11 cellular contexts compared by ENCODE assay signal in the genomic region with DNA sequence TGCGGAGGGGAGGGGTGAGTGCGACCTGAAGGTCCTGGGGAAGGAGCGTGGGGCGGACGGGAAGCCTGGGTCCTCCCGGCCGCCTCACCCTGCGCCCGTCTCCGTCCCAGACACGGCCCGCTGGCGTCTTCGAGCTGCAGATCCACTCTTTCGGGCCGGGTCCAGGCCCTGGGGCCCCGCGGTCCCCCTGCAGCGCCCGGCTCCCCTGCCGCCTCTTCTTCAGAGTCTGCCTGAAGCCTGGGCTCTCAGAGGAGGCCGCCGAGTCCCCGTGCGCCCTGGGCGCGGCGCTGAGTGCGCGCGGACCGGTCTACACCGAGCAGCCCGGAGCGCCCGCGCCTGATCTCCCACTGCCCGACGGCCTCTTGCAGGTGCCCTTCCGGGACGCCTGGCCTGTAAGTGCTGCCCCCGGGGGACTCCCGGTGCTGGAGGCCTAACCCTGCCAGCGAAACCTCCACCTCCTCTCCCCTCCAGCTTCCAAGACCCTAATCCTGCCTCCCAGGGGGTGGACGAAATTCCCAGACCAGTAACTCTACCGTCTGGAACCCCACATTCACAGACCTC. TPM values are rescaled to one million over a fixed set of nuclear protein-coding genes. Genes with fewer than 3 reads are reported as not detected.
DNase-seq lines count a peak whose midpoint lies in the region; ATAC-seq and TF ChIP-seq lines count a peak whose summit lies in the region.
"Had no signal": no experiment of that assay in that cellular context is flagged by ENCODE, and none has a peak within 500 bp of the region (broad histone marks: within the 10 kb centered on the region; RNA-seq: fewer than 3 reads in every experiment).

No MANE protein-coding gene starts in this region.

- H3K36me3 Mint-ChIP-seq in progenitor cell of endocrine pancreas (ENCODE audit: insufficient read depth), result no peaks in the 10 kb centered on the region

- H3K4me3 Mint-ChIP-seq in progenitor cell of endocrine pancreas (ENCODE audit: low read depth), result peak overlapping the region; percentile 21

- peaks cover 66% of the 10 kb centered on the region for H3K27me3 Mint-ChIP-seq in progenitor cell of endocrine pancreas

- no peaks in the 10 kb centered on the region for H3K9me3 ChIP-seq in ectodermal cell (ENCODE audit: control insufficient read depth, low read length)
- H3K9me3 ChIP-seq: gastrocnemius medialis had no signal

- WGBS in ectodermal cell, 2 experiments, result 2% methylated on average over 46 of the region's 46 CpGs

- H3K36me3 ChIP-seq in ectodermal cell (ENCODE audit: control insufficient read depth, insufficient read depth, low read length), result no peaks in the 10 kb centered on the region
- H3K36me3 ChIP-seq: gastrocnemius medialis had no signal

- H3K4me1 Mint-ChIP-seq in progenitor cell of endocrine pancreas (ENCODE audit: low read depth), result peaks cover 8% of the 10 kb centered on the region

- peaks cover 67% of the 10 kb centered on the region for H3K27me3 ChIP-seq in ectodermal cell (ENCODE audit: control insufficient read depth, insufficient read depth, low read length, poor library complexity, severe bottlenecking)

- peak overlapping the region; percentile 31 for H3K4me3 ChIP-seq in ectodermal cell (ENCODE audit: insufficient read depth, low read depth, low read length)

- TF ChIP-seq CTCF in progenitor cell of endocrine pancreas (IDR thresholded peaks at IDR 0.05; ENCODE audit: unreplicated experiment), result no peak

- no peaks in the 10 kb centered on the region for H3K9me3 Mint-ChIP-seq in progenitor cell of endocrine pancreas (ENCODE audit: low read depth)

- peaks cover 6% of the 10 kb centered on the region for H3K4me1 ChIP-seq in ectodermal cell (ENCODE audit: control insufficient read depth, insufficient read depth, low read length)
- H3K4me1 ChIP-seq: gastrocnemius medialis had no signal

- peak; percentile 17 for DNase-seq in NCI-H2107 (lab: John Stamatoyannopoulos, UW)
- DNase-seq in NCI-H2107 treated with DMSO at 0.1 percent for 48 hours (lab: John Stamatoyannopoulos, UW; ENCODE audit: unreplicated experiment), result no peak
- peak; percentile 50 for DNase-seq in NCI-H510A (lab: John Stamatoyannopoulos, UW)
- DNase-seq in progenitor cell of endocrine pancreas (ENCODE audit: low spot score, unreplicated experiment), result no peak
- no peak for DNase-seq in activated effector memory CD4-positive, alpha-beta T cell treated with Interleukin-2 at 50 U/mL for 16 hours
- DNase-seq: gastrocnemius medialis; stimulated activated CD4-positive, alpha-beta T cell treated with anti-CD3 and anti-CD28 coated beads, Interleukin-4, amount 100 ng/mL, for 24 hours had no signal

- ATAC-seq in HG03039 (IDR thresholded peaks at IDR 0.05; ENCODE audit: unreplicated experiment) (no peak), GM18870 (IDR thresholded peaks at IDR 0.05; ENCODE audit: unreplicated experiment) (no peak)
- ATAC-seq: gastrocnemius medialis had no signal

- H3K27ac Mint-ChIP-seq in progenitor cell of endocrine pancreas, result no peak overlapping the region

- H3K27ac ChIP-seq in ectodermal cell (ENCODE audit: insufficient read depth, low read depth, low read length, poor library complexity, severe bottlenecking), result no peak overlapping the region
- H3K27ac ChIP-seq: gastrocnemius medialis had no signal

RNA-seq across cellular contexts. Expression of a gene that starts 0.4 kb away (rescaled TPM):
- 7.9 TPM for polyA plus RNA-seq in ectodermal cell (2013, experiment 1 of 4)
- 4.3 TPM for polyA plus RNA-seq in ectodermal cell (2013, experiment 2 of 4)
- 9.9 TPM for polyA plus RNA-seq in ectodermal cell (2013, experiment 3 of 4)
- 13.3 TPM for polyA plus RNA-seq in ectodermal cell (2013, experiment 4 of 4)
- total RNA-seq in progenitor cell of endocrine pancreas, result 0.93 and 1.1 TPM in 2 replicates
- total RNA-seq: gastrocnemius medialis had no signal

RNA-seq across cellular contexts. Expression of a gene that starts 15.8 kb away (rescaled TPM):
- polyA plus RNA-seq in ectodermal cell (2013, experiment 1 of 4), result 3.5 TPM
- polyA plus RNA-seq in ectodermal cell (2013, experiment 2 of 4), result 4.1 TPM
- 4.1 TPM for polyA plus RNA-seq in ectodermal cell (2013, experiment 3 of 4)
- polyA plus RNA-seq in ectodermal cell (2013, experiment 4 of 4), result 3.2 TPM
- total RNA-seq in progenitor cell of endocrine pancreas, result 5.1 and 6.5 TPM in 2 replicates
- total RNA-seq: gastrocnemius medialis, M059J had no signal

RNA-seq across cellular contexts. Expression of a gene that starts 18.5 kb away (rescaled TPM):
- 97.3 TPM for polyA plus RNA-seq in ectodermal cell (2013, experiment 1 of 4)
- polyA plus RNA-seq in ectodermal cell (2013, experiment 2 of 4), result 97.1 TPM
- 68.0 TPM for polyA plus RNA-seq in ectodermal cell (2013, experiment 3 of 4)
- polyA plus RNA-seq in ectodermal cell (2013, experiment 4 of 4), result 83.7 TPM
- 79.3 TPM in 2 replicates for total RNA-seq in progenitor cell of endocrine pancreas

RNA-seq across cellular contexts. Expression of a gene that starts 33.5 kb away (rescaled TPM):
- 9.9 TPM for polyA plus RNA-seq in ectodermal cell (2013, experiment 1 of 4)
- polyA plus RNA-seq in ectodermal cell (2013, experiment 2 of 4), result 8.3 TPM
- 4.8 TPM for polyA plus RNA-seq in ectodermal cell (2013, experiment 3 of 4)
- 7.9 TPM for polyA plus RNA-seq in ectodermal cell (2013, experiment 4 of 4)
- total RNA-seq in progenitor cell of endocrine pancreas, result 1.8 and 2.0 TPM in 2 replicates

RNA-seq across cellular contexts. Expression of a gene that starts 40.8 kb away (rescaled TPM):
- 31.5 TPM for polyA plus RNA-seq in ectodermal cell (2013, experiment 1 of 4)
- 27.8 TPM for polyA plus RNA-seq in ectodermal cell (2013, experiment 2 of 4)
- 26.9 TPM for polyA plus RNA-seq in ectodermal cell (2013, experiment 3 of 4)
- 33.6 TPM for polyA plus RNA-seq in ectodermal cell (2013, experiment 4 of 4)
- 21.0 and 24.1 TPM in 2 replicates for total RNA-seq in progenitor cell of endocrine pancreas

Comparison
In these comparisons a context has a peak if more than half of its experiments do, and no peak if none do; other contexts are left out.
1. DNase-seq: peak in NCI-H2107 (single experiment) and NCI-H510A (single experiment); none in NCI-H2107 treated with DMSO at 0.1 percent for 48 hours (single experiment), progenitor cell of endocrine pancreas (single experiment) and activated effector memory CD4-positive, alpha-beta T cell treated with Interleukin-2 at 50 U/mL for 16 hours (single experiment).